13 cellular contexts compared by ENCODE assay signal in the genomic region with DNA sequence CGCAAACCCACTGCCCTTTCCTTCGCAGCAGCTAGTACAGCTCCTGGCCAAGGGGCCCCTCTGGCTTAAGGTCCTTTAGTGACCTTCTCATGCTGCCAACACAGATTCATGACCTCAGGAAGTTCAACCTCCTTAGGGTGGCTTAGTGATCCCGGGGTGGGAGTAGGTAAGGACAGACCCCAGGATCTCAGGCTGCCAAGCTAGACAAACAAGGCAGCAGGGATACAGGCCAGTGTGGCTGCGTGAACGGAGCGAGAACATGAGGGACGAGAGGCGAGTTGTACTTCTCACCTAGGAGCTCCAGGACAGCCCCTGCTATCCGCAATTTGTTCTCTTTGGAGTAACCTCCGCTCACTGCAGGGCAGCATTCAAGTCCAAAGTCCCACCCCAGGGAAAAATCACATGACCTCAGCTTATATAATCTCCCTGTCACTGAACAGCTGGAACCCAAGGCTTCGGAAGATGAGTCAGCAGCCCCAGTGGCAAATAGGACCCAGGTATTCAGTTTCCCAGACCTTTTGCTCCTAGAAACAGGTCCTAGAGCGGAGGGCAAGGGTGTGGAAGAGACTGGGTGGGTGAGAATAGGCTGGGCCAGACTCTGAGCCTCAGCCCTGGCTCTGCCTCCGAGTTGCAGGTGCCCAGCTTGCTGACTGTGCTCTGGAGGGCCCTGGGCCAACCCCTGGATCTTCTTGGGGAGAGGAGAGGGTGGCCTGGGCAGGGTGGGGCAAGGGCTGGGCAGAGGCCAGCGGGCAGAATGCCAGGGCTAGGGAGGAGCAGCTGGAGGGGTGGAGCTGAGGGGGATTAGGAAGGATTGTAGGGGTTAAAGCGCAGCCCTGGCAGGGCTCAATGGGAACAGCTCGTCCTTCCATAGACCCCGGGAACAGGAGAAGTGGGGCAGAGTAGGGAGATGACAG. TPM values are rescaled to one million over a fixed set of nuclear protein-coding genes. Genes with fewer than 3 reads are reported as not detected.
A peak's percentile ranks its signal among the peaks of the same experiment; 100 is the strongest.
DNase-seq lines count a peak whose midpoint lies in the region; ATAC-seq, FAIRE-seq and TF ChIP-seq lines count a peak whose summit lies in the region.
"Had no signal": no experiment of that assay in that cellular context is flagged by ENCODE, and none has a peak within 500 bp of the region (broad histone marks: within the 10 kb centered on the region; RNA-seq: fewer than 3 reads in every experiment).

No MANE protein-coding gene starts in this region.

- TF ChIP-seq POLR2A in A549 (IDR thresholded peaks at IDR 0.05; ENCODE audit: low read length) = no peak
- no peak for TF ChIP-seq POLR2A in GM18505 (IDR thresholded peaks at IDR 0.05; ENCODE audit: borderline replicate concordance, extremely low read depth, insufficient read depth, insufficient read length)

- H3K4me2 ChIP-seq in A549 = peak overlapping the region; percentile 56

- CTCF ChIA-PET in A549 (lab: Yijun Ruan, JAX) = interaction anchor here (0.9 to 20.0 kb wide), 14 partner anchors 6 to 171 kb away, joined by 3 to 341 read pairs (median 6); a partner anchor contains a TSS

- H3K27me3 Mint-ChIP-seq in activated naive CD8-positive, alpha-beta T cell treated with anti-CD3 and anti-CD28 coated beads, Interleukin-2, amount 50 U/mL, for 24 hours = peaks cover 35% of the 10 kb centered on the region

- TF ChIP-seq CTCF in A549 (IDR thresholded peaks at IDR 0.05) (no peak), dorsolateral prefrontal cortex (IDR thresholded peaks at IDR 0.05 in 54 of 56, conservative IDR thresholded peaks at IDR 0.05 in 2 of 56; ENCODE audit: low read depth in 1 of 56, partially characterized antibody in 56 of 56) (no peak), mucosa of descending colon (IDR thresholded peaks at IDR 0.05) (no peak)

- ATAC-seq in A549 (peak; percentile 7 to 39; a peak in 4 of 6 replicates), mucosa of descending colon (peak; percentile 75), GM19467 (IDR thresholded peaks at IDR 0.05; ENCODE audit: unreplicated experiment) (no peak), GM18505 (IDR thresholded peaks at IDR 0.05; ENCODE audit: unreplicated experiment) (no peak)
- no peak for ATAC-seq in activated naive CD8-positive, alpha-beta T cell treated with anti-CD3 and anti-CD28 coated beads, Interleukin-2, amount 50 U/mL, for 24 hours
- ATAC-seq: T-helper 17 cell had no signal

- no peak for TF ChIP-seq RAD21 in A549 (conservative IDR thresholded peaks at IDR 0.05 in 1 of 2, IDR thresholded peaks at IDR 0.05 in 1 of 2)

- POLR2A ChIA-PET in A549 (lab: Yijun Ruan, JAX) = no interaction called here

- H3K36me3 ChIP-seq in mucosa of descending colon (ENCODE audit: low read depth) = no peaks in the 10 kb centered on the region

- no peaks in the 10 kb centered on the region for H3K27me3 ChIP-seq in dorsolateral prefrontal cortex

- 60% methylated on average over 15 of the region's 17 CpGs for WGBS in A549 (ENCODE audit: missing lambda C conversion rate)

- H3K27ac ChIP-seq in A549 = peak overlapping the region; percentile 19 to 75; a peak in 4 of 6 replicates
- peak overlapping the region; percentile 26 to 99 (median 92) for H3K27ac ChIP-seq in dorsolateral prefrontal cortex

- peaks cover 3% of the 10 kb centered on the region for H3K4me1 Mint-ChIP-seq in activated naive CD8-positive, alpha-beta T cell treated with anti-CD3 and anti-CD28 coated beads, Interleukin-2, amount 50 U/mL, for 24 hours

- no peak overlapping the region for H3K27ac Mint-ChIP-seq in activated naive CD8-positive, alpha-beta T cell treated with anti-CD3 and anti-CD28 coated beads, Interleukin-2, amount 50 U/mL, for 24 hours
- H3K27ac Mint-ChIP-seq: CD4-positive, CD25-positive, alpha-beta regulatory T cell; HFFc6; T-helper 17 cell had no signal

- H3K4me1 ChIP-seq in A549 (peaks cover 49% of the 10 kb centered on the region), mucosa of descending colon (ENCODE audit: low read depth) (peaks cover 51% of the 10 kb centered on the region)

- peak in 1 of 2 experiments; percentile 30 for DNase-seq in A549 (ENCODE audit: low read depth in 1 of 2, low spot score in 1 of 2)
- peak; percentile 53 for DNase-seq in NCI-H1694 treated with DMSO at 0.1 percent for 48 hours (lab: John Stamatoyannopoulos, UW)
- DNase-seq in dorsolateral prefrontal cortex = peak in 2 of 10 donors; percentile 50 to 59
- peak; percentile 84 to 93 (median 92) for DNase-seq in mucosa of descending colon
- no peak for DNase-seq in dedifferentiated amniotic fluid mesenchymal stem cell (ENCODE audit: extremely low spot score)
- DNase-seq in activated naive CD8-positive, alpha-beta T cell treated with anti-CD3 and anti-CD28 coated beads, Interleukin-2, amount 50 U/mL, for 24 hours = no peak
- DNase-seq: CD4-positive, CD25-positive, alpha-beta regulatory T cell; HFFc6; stimulated activated CD4-positive, alpha-beta T cell treated with anti-CD3 and anti-CD28 coated beads, Interleukin-15, amount 100 ng/mL, for 24 hours; T-helper 17 cell had no signal

- H3K4me3 ChIP-seq in A549 = no peak overlapping the region
- H3K4me3 ChIP-seq in dorsolateral prefrontal cortex = peak overlapping the region in 52 of 59 donors; percentile 2 to 55 (median 32)
- no peak overlapping the region for H3K4me3 ChIP-seq in mucosa of descending colon

- TF ChIP-seq EP300 in A549 (IDR thresholded peaks at IDR 0.05) = no peak

- H3K36me3 Mint-ChIP-seq in activated naive CD8-positive, alpha-beta T cell treated with anti-CD3 and anti-CD28 coated beads, Interleukin-2, amount 50 U/mL, for 24 hours (ENCODE audit: low read depth) = no peaks in the 10 kb centered on the region
- H3K36me3 Mint-ChIP-seq: CD4-positive, CD25-positive, alpha-beta regulatory T cell had no signal

- no peaks in the 10 kb centered on the region for H3K9me3 ChIP-seq in A549
- no peaks in the 10 kb centered on the region for H3K9me3 ChIP-seq in mucosa of descending colon

- no peaks in the 10 kb centered on the region for H3K9me3 Mint-ChIP-seq in activated naive CD8-positive, alpha-beta T cell treated with anti-CD3 and anti-CD28 coated beads, Interleukin-2, amount 50 U/mL, for 24 hours
- H3K9me3 Mint-ChIP-seq: HFFc6 had no signal

- intact Hi-C loops in dorsolateral prefrontal cortex (cut with DNase I) (loop anchor here in 1 of 2 donors (5.0 kb wide), 1 partner anchor 49 kb away; no protein-coding TSS in a partner anchor), mucosa of descending colon (cut with DNase I, micrococcal nuclease) (no loop called here)

- no peak for FAIRE-seq in A549 (lab: Jason Lieb, UNC)

- no peak overlapping the region for H3K4me3 Mint-ChIP-seq in activated naive CD8-positive, alpha-beta T cell treated with anti-CD3 and anti-CD28 coated beads, Interleukin-2, amount 50 U/mL, for 24 hours
- H3K4me3 Mint-ChIP-seq: CD4-positive, CD25-positive, alpha-beta regulatory T cell; HFFc6; T-helper 17 cell had no signal

TF ChIP-seq in A549, 52 proteins besides CTCF, POLR2A, EP300 and RAD21:
- TF ChIP-seq KDM1A (IDR thresholded peaks at IDR 0.05; ENCODE audit: low read depth) (no peak), FOSL2 (IDR thresholded peaks at IDR 0.05) (no peak), FOSL2 (CRISPR knock-in tag; IDR thresholded peaks at IDR 0.05) (0 out of 2 replicates have a peak, but pooled peaks have one; percentile 32), MAFK (IDR thresholded peaks at IDR 0.05; ENCODE audit: partially characterized antibody) (peak; percentile 48)

RNA-seq across cellular contexts. Expression of a gene that starts 13.1 kb away (rescaled TPM):
- 0.30 and 0.37 TPM in 2 replicates for polyA plus RNA-seq in A549 (2011; rRNA removed)
- polyA plus RNA-seq in A549 (2012; cell fraction: cytosol; rRNA removed) = 0.22 and 0.36 TPM in 2 replicates
- polyA plus RNA-seq in A549 (2012; cell fraction: nucleus; rRNA removed) = 0.56 and 0.71 TPM in 2 replicates
- 0.48 to 0.83 TPM (median 0.73 TPM) in 3 replicates for polyA plus RNA-seq in A549 (2017; fragmentation: RNase III; extraction: RNeasy Plus Mini Kit Qiagen cat#74134 plus additional on column Dnase treatment)
- polyA minus RNA-seq in A549 (2011; rRNA and poly(A)+ RNA removed) = 0.50 and 1.4 TPM in 2 replicates
- total RNA-seq in dorsolateral prefrontal cortex = 10 to 100 TPM; 32.5 to 68.6 (median 46.7) TPM
- 10 to 100 TPM; 16.9 to 84.3 (median 26.7) TPM for total RNA-seq in mucosa of descending colon

RNA-seq across cellular contexts. Expression of a gene that starts 21.9 kb away (rescaled TPM):
- polyA plus RNA-seq in A549 (2011; rRNA removed) = not detected in 2 replicates
- polyA plus RNA-seq in A549 (2012; cell fraction: cytosol; rRNA removed) = not detected in 2 replicates
- not detected in 2 replicates for polyA plus RNA-seq in A549 (2012; cell fraction: nucleus; rRNA removed)
- polyA plus RNA-seq in A549 (2017; fragmentation: RNase III; extraction: RNeasy Plus Mini Kit Qiagen cat#74134 plus additional on column Dnase treatment) = not detected in 3 replicates
- polyA minus RNA-seq in A549 (2011; rRNA and poly(A)+ RNA removed) = not detected in 2 replicates
- total RNA-seq in dorsolateral prefrontal cortex = under 1 TPM in 1 of 120 experiments, not detected in 119; 0.32 TPM
- not detected for total RNA-seq in mucosa of descending colon
- total RNA-seq: CD4-positive, CD25-positive, alpha-beta regulatory T cell; dermis microvascular lymphatic vessel endothelial cell; HFFc6; T-helper 17 cell had no signal
- polyA plus RNA-seq: CD4-positive, CD25-positive, alpha-beta regulatory T cell had no signal

RNA-seq across cellular contexts. Expression of a gene that starts 27.7 kb away (rescaled TPM):
- polyA plus RNA-seq in A549 (2011; rRNA removed) = not detected in 2 replicates
- polyA plus RNA-seq in A549 (2012; cell fraction: cytosol; rRNA removed) = 0.03 TPM in 1 of 2 replicates, not detected in the other
- polyA plus RNA-seq in A549 (2012; cell fraction: nucleus; rRNA removed) = not detected in 2 replicates
- polyA plus RNA-seq in A549 (2017; fragmentation: RNase III; extraction: RNeasy Plus Mini Kit Qiagen cat#74134 plus additional on column Dnase treatment) = not detected in 3 replicates
- not detected in 2 replicates for polyA minus RNA-seq in A549 (2011; rRNA and poly(A)+ RNA removed)
- total RNA-seq in dorsolateral prefrontal cortex = 10 to 100 TPM in 74 of 120 experiments, 1 to 10 TPM in 46; 5.1 to 23.2 (median 10.8) TPM
- 10 to 100 TPM in 1 of 3 donors, 1 to 10 TPM in 2; 5.1 to 13.9 (median 9.3) TPM for total RNA-seq in mucosa of descending colon
- total RNA-seq: CD4-positive, CD25-positive, alpha-beta regulatory T cell; T-helper 17 cell had no signal
- polyA plus RNA-seq: CD4-positive, CD25-positive, alpha-beta regulatory T cell had no signal

RNA-seq across cellular contexts. Expression of a gene that starts 34.1 kb away (rescaled TPM):
- polyA plus RNA-seq in A549 (2011; rRNA removed) (23.5 and 28.4 TPM in 2 replicates), A549 (2017; fragmentation: RNase III; extraction: RNeasy Plus Mini Kit Qiagen cat#74134 plus additional on column Dnase treatment) (23.3 to 26.5 TPM (median 25.4 TPM) in 3 replicates)
- polyA plus RNA-seq in A549 (2012; cell fraction: cytosol; rRNA removed) = 36.1 and 47.3 TPM in 2 replicates
- 31.5 and 31.7 TPM in 2 replicates for polyA plus RNA-seq in A549 (2012; cell fraction: nucleus; rRNA removed)
- 54.7 and 63.3 TPM in 2 replicates for polyA minus RNA-seq in A549 (2011; rRNA and poly(A)+ RNA removed)
- total RNA-seq in dorsolateral prefrontal cortex (10 to 100 TPM; 15.9 to 31.2 (median 24.4) TPM), mucosa of descending colon (10 to 100 TPM; 20.7 to 24.7 (median 23.7) TPM)

RNA-seq across cellular contexts. Expression of a gene that starts 51.4 kb away (rescaled TPM):
- 5.4 and 5.5 TPM in 2 replicates for polyA plus RNA-seq in A549 (2011; rRNA removed)
- polyA plus RNA-seq in A549 (2012; cell fraction: cytosol; rRNA removed) = 7.6 and 10.0 TPM in 2 replicates
- polyA plus RNA-seq in A549 (2012; cell fraction: nucleus; rRNA removed) = 43.7 and 46.4 TPM in 2 replicates
- 14.9 to 18.1 TPM (median 15.9 TPM) in 3 replicates for polyA plus RNA-seq in A549 (2017; fragmentation: RNase III; extraction: RNeasy Plus Mini Kit Qiagen cat#74134 plus additional on column Dnase treatment)
- 3.1 and 5.7 TPM in 2 replicates for polyA minus RNA-seq in A549 (2011; rRNA and poly(A)+ RNA removed)
- total RNA-seq in dorsolateral prefrontal cortex = 100 to 1,000 TPM in 2 of 120 experiments, 10 to 100 TPM in 118; 17.4 to 120 (median 43.4) TPM
- total RNA-seq in mucosa of descending colon = 100 to 1,000 TPM in 1 of 3 donors, 10 to 100 TPM in 1, 1 to 10 TPM in 1; 9.7 to 186 (median 32.5) TPM

Comparison
In these comparisons a context has a peak if more than half of its experiments do, and no peak if none do; other contexts are left out.
1. ATAC-seq: peak in A549 (2 of 2) and mucosa of descending colon (single experiment); none in GM19467 (single experiment), activated naive CD8-positive, alpha-beta T cell treated with anti-CD3 and anti-CD28 coated beads, Interleukin-2, amount 50 U/mL, for 24 hours (single experiment) and GM18505 (single experiment).
2. DNase-seq: peak in NCI-H1694 treated with DMSO at 0.1 percent for 48 hours (single experiment) and mucosa of descending colon (3 of 3); none in dedifferentiated amniotic fluid mesenchymal stem cell (single experiment) and activated naive CD8-positive, alpha-beta T cell treated with anti-CD3 and anti-CD28 coated beads, Interleukin-2, amount 50 U/mL, for 24 hours (single experiment).
3. H3K4me3 ChIP-seq: peak in dorsolateral prefrontal cortex (52 of 59); none in A549 (single experiment) and mucosa of descending colon (single experiment).